ENCODE assay signal across 25 cellular contexts in the genomic region with DNA sequence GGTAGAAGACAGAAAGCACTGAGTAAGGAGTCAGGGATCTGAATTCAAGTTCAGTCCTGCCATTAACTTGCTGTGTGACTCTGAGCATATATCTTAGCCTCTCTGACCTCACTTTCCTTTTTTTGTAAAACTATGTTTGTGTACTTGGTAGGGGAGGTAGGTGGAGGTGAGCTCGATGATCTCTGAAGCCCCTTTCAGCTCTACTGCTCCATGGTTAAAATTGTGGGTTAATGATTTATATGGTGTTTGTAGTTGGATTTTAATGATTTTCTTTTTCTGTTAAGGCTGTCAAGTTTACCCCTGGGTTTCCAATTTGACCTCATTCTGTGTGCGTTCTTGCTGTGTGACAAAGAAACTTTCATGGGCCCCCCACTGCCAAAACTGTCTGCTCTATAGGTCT.
"Had no signal": no experiment of that assay in that cellular context is flagged by ENCODE, and none has a peak within 500 bp of the region (broad histone marks: within the 10 kb centered on the region; RNA-seq: fewer than 3 reads in every experiment).

No MANE protein-coding gene starts in this region.

- H3K27me3 ChIP-seq: dorsolateral prefrontal cortex, gastrocnemius medialis, neural progenitor cell, spleen, tibial nerve, upper lobe of left lung had no signal

- H3K4me3 ChIP-seq: dorsolateral prefrontal cortex, gastrocnemius medialis, lung, mucosa of descending colon, neural progenitor cell, prostate gland, skin epidermis, spleen, thoracic aorta, tibial nerve, upper lobe of left lung had no signal

- H3K9ac ChIP-seq: neural progenitor cell had no signal

- H3K27ac ChIP-seq: dorsolateral prefrontal cortex, epithelial cell of prostate, gastrocnemius medialis, neural progenitor cell, prostate gland, skin epidermis, spleen, thoracic aorta, tibial nerve, upper lobe of left lung had no signal

- ATAC-seq: esophagus mucosa; gastrocnemius medialis; left cardiac atrium; left ventricle myocardium superior; natural killer cell treated with Interleukin-12 subunit alpha and Interleukin-12 subunit beta and Interleukin-15 and Interleukin-18, amount 100 ng/mL, for 72 hours; right cardiac atrium; stimulated activated memory B cell treated with anti-CD40 and anti-IgM and Interleukin-4, amounts not matched to agents 10 μg/mL and 1 μg/mL and 100 μg/mL, for 72 hours; stimulated activated naive CD8-positive, alpha-beta T cell treated with anti-CD3 and anti-CD28 coated beads, Interleukin-15, Interleukin-2, amounts not matched to agents 100 U/mL and 50 U/mL, for 24 hours had no signal

- H3K9me3 ChIP-seq: gastrocnemius medialis, mucosa of descending colon, prostate gland, spleen, thoracic aorta, tibial nerve, upper lobe of left lung had no signal

- H3K4me1 ChIP-seq: gastrocnemius medialis, neural progenitor cell, prostate gland, spleen, upper lobe of left lung had no signal

- DNase-seq: dorsolateral prefrontal cortex; effector CD4-positive, alpha-beta T cell; foreskin fibroblast; gastrocnemius medialis; head of caudate nucleus; kidney; left cardiac atrium; left ventricle myocardium superior; naive B cell; right cardiac atrium; spleen; stimulated activated CD4-positive, alpha-beta T cell treated with anti-CD3 and anti-CD28 coated beads, Interleukin-4, amount 100 ng/mL, for 4 hours; stimulated activated naive CD8-positive, alpha-beta T cell treated with anti-CD3 and anti-CD28 coated beads, Interleukin-15, Interleukin-2, amounts not matched to agents 100 U/mL and 50 U/mL, for 24 hours had no signal

- H3K36me3 ChIP-seq: gastrocnemius medialis, neural progenitor cell, prostate gland, spleen, thoracic aorta, tibial nerve, upper lobe of left lung had no signal
